15 cellular contexts compared by ENCODE assay signal in genomic region chr19:56639217-56639616, GRCh38. TPM values are rescaled to one million over a fixed set of nuclear protein-coding genes. Genes with fewer than 3 reads are reported as not detected.
DNase-seq lines count a peak whose midpoint lies in the region; ATAC-seq and TF ChIP-seq lines count a peak whose summit lies in the region.
"Had no signal": no experiment of that assay in that cellular context is flagged by ENCODE, and none has a peak within 500 bp of the region (broad histone marks: within the 10 kb centered on the region; RNA-seq: fewer than 3 reads in every experiment).

No MANE protein-coding gene starts in this region.

- no peak overlapping the region for H2AK5ac ChIP-seq in neuronal stem cell (ENCODE audit: low read depth, low read length)

- no peak overlapping the region for H3K9ac ChIP-seq in neuronal stem cell (ENCODE audit: low read depth, low read length, poor library complexity)
- H3K9ac ChIP-seq: parathyroid adenoma had no signal

- H3K27me3 ChIP-seq in neuronal stem cell (ENCODE audit: control insufficient read depth in 3 of 3, insufficient read depth in 3 of 3, low read depth in 1 of 3, low read length in 3 of 3) (peaks cover 0 to 12% (median 0%) of the 10 kb centered on the region in 3 experiments), psoas muscle (ENCODE audit: insufficient read depth in 3 of 3, low read length in 2 of 3) (peaks cover 0 to 13% (median 11%) of the 10 kb centered on the region in 3 donors)

- no peak overlapping the region for H3K4me3 Mint-ChIP-seq in activated CD4-positive, alpha-beta T cell treated with anti-CD3 and anti-CD28 coated beads, Interleukin-2, amount 10 ng/mL, durations not matched to agents 7 days and 5 days
- H3K4me3 Mint-ChIP-seq: stimulated activated effector memory CD8-positive, alpha-beta T cell treated with anti-CD3 and anti-CD28 coated beads, Interleukin-12 subunit alpha, Interleukin-12 subunit beta, amount 100 ng/mL, for 72 hours had no signal

- peak; percentile 21 for DNase-seq in activated CD4-positive, alpha-beta T cell treated with anti-CD3 and anti-CD28 coated beads, Interleukin-2, amount 10 ng/mL, durations not matched to agents 7 days and 5 days
- no peak for DNase-seq in activated CD4-positive, alpha-beta T cell treated with anti-CD3 and anti-CD28 coated beads, Interleukin-2, amount 50 U/mL, for 48 hours
- peak; percentile 48 for DNase-seq in NB4 (ENCODE audit: low read depth)
- DNase-seq in dermis blood vessel endothelial cell = peak; percentile 38
- peak; percentile 53 for DNase-seq in neuronal stem cell (ENCODE audit: low spot score)
- DNase-seq in NCI-H1694 treated with DMSO at 0.1 percent for 48 hours (lab: John Stamatoyannopoulos, UW) = no peak
- no peak for DNase-seq in psoas muscle
- DNase-seq: stimulated activated CD4-positive, alpha-beta T cell treated with anti-CD3 and anti-CD28 coated beads, Interleukin-1b, Interleukin-23, amount 100 ng/mL, for 48 hours had no signal

- no peak overlapping the region for H3K27ac ChIP-seq in neuronal stem cell (replicated peaks; ENCODE audit: low read length)
- H3K27ac ChIP-seq in psoas muscle = no peak overlapping the region
- H3K27ac ChIP-seq: parathyroid adenoma had no signal

- no peak overlapping the region for H3K4me2 ChIP-seq in neuronal stem cell (ENCODE audit: insufficient read depth, low read length, poor library complexity, severe bottlenecking)

- H3K36me3 ChIP-seq in neuronal stem cell (replicated peaks in 1 of 2; ENCODE audit: control insufficient read depth in 2 of 2, insufficient read depth in 2 of 2, low read length in 2 of 2) (no peaks in the 10 kb centered on the region), psoas muscle (ENCODE audit: insufficient read depth in 1 of 2, low read depth in 1 of 2) (no peaks in the 10 kb centered on the region)

- H3K36me3 Mint-ChIP-seq in activated CD4-positive, alpha-beta T cell treated with anti-CD3 and anti-CD28 coated beads, Interleukin-2, amount 10 ng/mL, durations not matched to agents 7 days and 5 days (ENCODE audit: low read depth) = peaks cover 3% of the 10 kb centered on the region
- H3K36me3 Mint-ChIP-seq: stimulated activated effector memory CD8-positive, alpha-beta T cell treated with anti-CD3 and anti-CD28 coated beads, Interleukin-12 subunit alpha, Interleukin-12 subunit beta, amount 100 ng/mL, for 72 hours had no signal

- H4K91ac ChIP-seq in neuronal stem cell (ENCODE audit: low read depth, low read length, poor library complexity) = no peak overlapping the region

- no peak overlapping the region for H4K8ac ChIP-seq in neuronal stem cell (ENCODE audit: low read depth, low read length)

- H3K27ac Mint-ChIP-seq in activated CD4-positive, alpha-beta T cell treated with anti-CD3 and anti-CD28 coated beads, Interleukin-2, amount 10 ng/mL, durations not matched to agents 7 days and 5 days = no peak overlapping the region
- H3K27ac Mint-ChIP-seq: stimulated activated effector memory CD8-positive, alpha-beta T cell treated with anti-CD3 and anti-CD28 coated beads, Interleukin-12 subunit alpha, Interleukin-12 subunit beta, amount 100 ng/mL, for 72 hours had no signal

- H2BK120ac ChIP-seq in neuronal stem cell (ENCODE audit: low read depth, low read length) = no peak overlapping the region

- ATAC-seq in psoas muscle = no peak
- no peak for ATAC-seq in HG03342 (IDR thresholded peaks at IDR 0.05; ENCODE audit: unreplicated experiment)
- ATAC-seq: Panc1; stimulated activated effector memory CD8-positive, alpha-beta T cell treated with anti-CD3 and anti-CD28 coated beads, Interleukin-12 subunit alpha, Interleukin-12 subunit beta, amount 100 ng/mL, for 72 hours had no signal

- H3K4me3 ChIP-seq in NB4 (ENCODE audit: low read depth, low read length) (no peak overlapping the region), neuronal stem cell (ENCODE audit: low read length in 2 of 2) (peak overlapping the region in 1 of 2 donors; percentile 35), psoas muscle (no peak overlapping the region)
- H3K4me3 ChIP-seq: lung had no signal

- no peak overlapping the region for H3K18ac ChIP-seq in neuronal stem cell (ENCODE audit: low read length)

- no peak overlapping the region for H2BK15ac ChIP-seq in neuronal stem cell (ENCODE audit: low read length)

- no peak overlapping the region for H2BK12ac ChIP-seq in neuronal stem cell (ENCODE audit: low read length)

- H3K23ac ChIP-seq in neuronal stem cell (ENCODE audit: low read depth, low read length, poor library complexity) = no peak overlapping the region

- H3K9me3 Mint-ChIP-seq in activated CD4-positive, alpha-beta T cell treated with anti-CD3 and anti-CD28 coated beads, Interleukin-2, amount 10 ng/mL, durations not matched to agents 7 days and 5 days = peaks cover 42% of the 10 kb centered on the region

- WGBS in neuronal stem cell (ENCODE audit: extremely low coverage in 2 of 2, insufficient read length in 2 of 2, insufficient replicate concordance in 1 of 2), 2 donors = no CpG with 5 or more reads among the region's 7 CpGs
- 28 to 40% (median 28%) methylated on average over 7 of the region's 7 CpGs for WGBS in psoas muscle, 3 donors

- no peak for TF ChIP-seq POLR2A in NB4 (IDR thresholded peaks at IDR 0.05; ENCODE audit: extremely low read depth, insufficient read length)

- no peaks in the 10 kb centered on the region for H3K27me3 Mint-ChIP-seq in activated CD4-positive, alpha-beta T cell treated with anti-CD3 and anti-CD28 coated beads, Interleukin-2, amount 10 ng/mL, durations not matched to agents 7 days and 5 days

- POLR2A ChIA-PET in activated CD4-positive, alpha-beta T cell treated with anti-CD3 and anti-CD28 coated beads, Interleukin-2, amount 10 ng/mL, durations not matched to agents 7 days and 5 days (lab: Charles Lee) = no interaction called here

- no peak overlapping the region for H2AFZ ChIP-seq in neuronal stem cell (ENCODE audit: low read length)
- H2AFZ ChIP-seq: parathyroid adenoma had no signal

- no peaks in the 10 kb centered on the region for H3K4me1 Mint-ChIP-seq in activated CD4-positive, alpha-beta T cell treated with anti-CD3 and anti-CD28 coated beads, Interleukin-2, amount 10 ng/mL, durations not matched to agents 7 days and 5 days
- H3K4me1 Mint-ChIP-seq: stimulated activated effector memory CD8-positive, alpha-beta T cell treated with anti-CD3 and anti-CD28 coated beads, Interleukin-12 subunit alpha, Interleukin-12 subunit beta, amount 100 ng/mL, for 72 hours had no signal

- no peak overlapping the region for H2BK5ac ChIP-seq in neuronal stem cell (ENCODE audit: low read length)

- TF ChIP-seq CTCF in NB4 (IDR thresholded peaks at IDR 0.05; ENCODE audit: low read depth, low read length) (no peak), psoas muscle (IDR thresholded peaks at IDR 0.05) (no peak)

- H3K4me1 ChIP-seq in neuronal stem cell (ENCODE audit: control insufficient read depth in 2 of 2, insufficient read depth in 1 of 2, low read depth in 1 of 2, low read length in 2 of 2) (no peaks in the 10 kb centered on the region), psoas muscle (no peaks in the 10 kb centered on the region)
- H3K4me1 ChIP-seq: parathyroid adenoma had no signal

- no peak overlapping the region for H3K14ac ChIP-seq in neuronal stem cell (ENCODE audit: low read length)

- CTCF ChIA-PET in activated CD4-positive, alpha-beta T cell treated with anti-CD3 and anti-CD28 coated beads, Interleukin-2, amount 10 ng/mL, durations not matched to agents 7 days and 5 days (lab: Charles Lee) = no interaction called here

- no peak overlapping the region for H3K4ac ChIP-seq in neuronal stem cell (ENCODE audit: low read length)

- intact Hi-C loops in psoas muscle (cut with DNase I) = no loop called here

- no peaks in the 10 kb centered on the region for H3K79me1 ChIP-seq in neuronal stem cell (ENCODE audit: low read depth, low read length)

- H3K9me3 ChIP-seq in neuronal stem cell (replicated peaks in 1 of 2; ENCODE audit: control insufficient read depth in 2 of 2, insufficient read depth in 1 of 2, low read depth in 1 of 2, low read length in 2 of 2) (peaks cover 6 to 10% of the 10 kb centered on the region in 2 donors), psoas muscle (peaks cover 35% of the 10 kb centered on the region)

RNA-seq across cellular contexts. Expression of gene SMIM17, which starts 3.7 kb away (rescaled TPM):
- total RNA-seq in activated CD4-positive, alpha-beta T cell treated with anti-CD3 and anti-CD28 coated beads, Interleukin-2, amount 10 ng/mL, durations not matched to agents 7 days and 5 days = under 1 TPM; 0.20 to 0.25 TPM
- total RNA-seq in dermis blood vessel endothelial cell (0.17 and 0.33 TPM in 2 replicates), psoas muscle (not detected)
- polyA plus RNA-seq in neuronal stem cell (2013, experiment 1 of 2) = 0.81 TPM
- 0.90 TPM for polyA plus RNA-seq in neuronal stem cell (2013, experiment 2 of 2)
- under 1 TPM in 2 of 3 donors, not detected in 1; 0.10 to 0.21 TPM for polyA plus RNA-seq in psoas muscle
- total RNA-seq: H1 had no signal

RNA-seq across cellular contexts. Expression of gene ZNF835, which starts 32.3 kb away (rescaled TPM):
- 1 to 10 TPM; 1.4 to 1.7 TPM for total RNA-seq in activated CD4-positive, alpha-beta T cell treated with anti-CD3 and anti-CD28 coated beads, Interleukin-2, amount 10 ng/mL, durations not matched to agents 7 days and 5 days
- total RNA-seq in dermis blood vessel endothelial cell (0.65 and 0.68 TPM in 2 replicates), psoas muscle (1 to 10 TPM in 3 of 4 donors, under 1 TPM in 1; 0.74 to 5.4 (median 1.1) TPM)
- 4.6 TPM for polyA plus RNA-seq in neuronal stem cell (2013, experiment 1 of 2)
- 4.0 TPM for polyA plus RNA-seq in neuronal stem cell (2013, experiment 2 of 2)
- 1 to 10 TPM in 1 of 3 donors, under 1 TPM in 2; 0.78 to 1.9 (median 0.80) TPM for polyA plus RNA-seq in psoas muscle
- polyA plus RNA-seq: AG04450 had no signal

RNA-seq across cellular contexts. Expression of gene ZNF71, which starts 44.1 kb away (rescaled TPM):
- total RNA-seq in activated CD4-positive, alpha-beta T cell treated with anti-CD3 and anti-CD28 coated beads, Interleukin-2, amount 10 ng/mL, durations not matched to agents 7 days and 5 days = 1 to 10 TPM; 6.4 TPM
- total RNA-seq in dermis blood vessel endothelial cell (14.7 and 19.1 TPM in 2 replicates), psoas muscle (1 to 10 TPM; 3.6 to 4.9 (median 4.7) TPM)
- 12.7 TPM for polyA plus RNA-seq in neuronal stem cell (2013, experiment 1 of 2)
- polyA plus RNA-seq in neuronal stem cell (2013, experiment 2 of 2) = 12.8 TPM
- 10 to 100 TPM in 1 of 3 donors, 1 to 10 TPM in 2; 3.6 to 11.7 (median 4.7) TPM for polyA plus RNA-seq in psoas muscle

Comparison
In these comparisons a context has a peak if more than half of its experiments do, and no peak if none do; other contexts are left out.
1. DNase-seq: peak in activated CD4-positive, alpha-beta T cell treated with anti-CD3 and anti-CD28 coated beads, Interleukin-2, amount 10 ng/mL, durations not matched to agents 7 days and 5 days (single experiment), NB4 (single experiment), dermis blood vessel endothelial cell (single experiment) and neuronal stem cell (single experiment); none in activated CD4-positive, alpha-beta T cell treated with anti-CD3 and anti-CD28 coated beads, Interleukin-2, amount 50 U/mL, for 48 hours (0 of 2), NCI-H1694 treated with DMSO at 0.1 percent for 48 hours (single experiment) and psoas muscle (0 of 2).